In the genomic region with DNA sequence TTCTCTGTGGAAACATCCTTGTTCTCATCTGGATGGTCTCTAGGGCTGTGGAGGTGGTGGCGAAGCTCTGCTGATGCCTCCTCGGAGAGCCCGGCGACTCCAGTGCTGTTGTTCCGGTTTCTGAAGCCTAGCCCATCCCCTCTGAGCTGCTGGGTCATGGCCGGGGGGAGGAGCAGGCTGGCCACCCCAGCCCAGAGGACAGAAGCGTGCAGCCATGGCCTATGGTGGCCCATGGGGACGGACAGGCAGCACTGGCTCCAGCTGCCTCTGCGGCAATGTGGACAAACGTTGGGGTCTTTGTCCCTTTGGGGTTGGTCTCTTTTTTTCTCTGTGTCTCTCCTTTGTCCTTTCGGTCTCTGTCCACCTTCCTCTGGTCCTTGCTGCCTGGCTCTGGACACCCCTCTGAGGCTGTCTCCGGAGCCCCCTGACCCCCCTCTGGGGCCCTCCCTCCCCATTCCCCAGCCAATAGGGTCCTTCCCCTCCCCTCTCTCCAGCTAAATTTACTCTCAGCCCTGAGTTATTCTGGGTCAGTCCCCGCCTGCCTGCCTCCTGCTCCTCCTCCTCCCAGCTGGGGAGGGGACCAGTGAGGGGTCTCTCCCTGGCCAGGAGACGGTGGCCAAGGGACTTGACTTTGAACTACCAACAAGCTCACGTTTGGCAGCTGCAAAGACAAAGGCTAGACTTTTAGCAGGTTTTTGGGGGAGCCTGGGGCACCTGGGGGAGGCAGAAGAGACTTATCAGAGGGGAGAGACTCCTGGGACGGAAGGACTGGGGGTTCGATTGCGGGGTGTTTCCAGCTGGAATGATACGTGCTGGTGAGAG, we compare ENCODE assay signal across 1 cellular context.
TF ChIP-seq lines count a peak whose summit lies in the region.

A gene with protein sequence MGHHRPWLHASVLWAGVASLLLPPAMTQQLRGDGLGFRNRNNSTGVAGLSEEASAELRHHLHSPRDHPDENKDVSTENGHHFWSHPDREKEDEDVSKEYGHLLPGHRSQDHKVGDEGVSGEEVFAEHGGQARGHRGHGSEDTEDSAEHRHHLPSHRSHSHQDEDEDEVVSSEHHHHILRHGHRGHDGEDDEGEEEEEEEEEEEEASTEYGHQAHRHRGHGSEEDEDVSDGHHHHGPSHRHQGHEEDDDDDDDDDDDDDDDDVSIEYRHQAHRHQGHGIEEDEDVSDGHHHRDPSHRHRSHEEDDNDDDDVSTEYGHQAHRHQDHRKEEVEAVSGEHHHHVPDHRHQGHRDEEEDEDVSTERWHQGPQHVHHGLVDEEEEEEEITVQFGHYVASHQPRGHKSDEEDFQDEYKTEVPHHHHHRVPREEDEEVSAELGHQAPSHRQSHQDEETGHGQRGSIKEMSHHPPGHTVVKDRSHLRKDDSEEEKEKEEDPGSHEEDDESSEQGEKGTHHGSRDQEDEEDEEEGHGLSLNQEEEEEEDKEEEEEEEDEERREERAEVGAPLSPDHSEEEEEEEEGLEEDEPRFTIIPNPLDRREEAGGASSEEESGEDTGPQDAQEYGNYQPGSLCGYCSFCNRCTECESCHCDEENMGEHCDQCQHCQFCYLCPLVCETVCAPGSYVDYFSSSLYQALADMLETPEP (minus strand): TSS at position 392 of the 822 bp plus-strand sequence. CDS start 159 bp downstream, at position 233.

TF ChIP-seq in K562, 482 proteins besides CTCF, POLR2A, EP300 and RAD21 (continued from another document and continues in another):
- TF ChIP-seq ZNF407 (IDR thresholded peaks at IDR 0.05; ENCODE audit: low read depth) (peak; percentile 89), WHSC1 (IDR thresholded peaks at IDR 0.05; ENCODE audit: low read length) (no peak), ZNF778 (CRISPR knock-in tag; IDR thresholded peaks at IDR 0.05) (no peak), TGIF2 (CRISPR knock-in tag; IDR thresholded peaks at IDR 0.05) (no peak), MXI1 (IDR thresholded peaks at IDR 0.05; ENCODE audit: low read depth, low read length) (0 out of 2 replicates have a peak, but pooled peaks have one; percentile 14), GTF2E2 (tag; IDR thresholded peaks at IDR 0.05) (peak; percentile 21; the same call in 1 of the 2 replicates), NCOA1 (IDR thresholded peaks at IDR 0.05; ENCODE audit: low read depth) (peak; percentile 55; the same call in 1 of the 2 replicates), ZNF609 (CRISPR knock-in tag; IDR thresholded peaks at IDR 0.05; ENCODE audit: borderline replicate concordance) (no peak), CREM (IDR thresholded peaks at IDR 0.05; ENCODE audit: low read depth) (peak; percentile 43; the same call in 1 of the 2 replicates), ZNF584 (CRISPR knock-in tag; IDR thresholded peaks at IDR 0.05; ENCODE audit: low read depth) (0 out of 2 replicates have a peak, but pooled peaks have one; percentile 69), HES1 (IDR thresholded peaks at IDR 0.05; ENCODE audit: low read depth) (0 out of 2 replicates have a peak, but pooled peaks have one; percentile 6), DMBX1 (CRISPR knock-in tag; IDR thresholded peaks at IDR 0.05; ENCODE audit: borderline replicate concordance) (no peak), NR4A1 (CRISPR knock-in tag; IDR thresholded peaks at IDR 0.05) (no peak), NR4A1 (tag; IDR thresholded peaks at IDR 0.05) (peak; percentile 55; the same call in 1 of the 2 replicates), ZNF134 (CRISPR knock-in tag; conservative IDR thresholded peaks at IDR 0.05) (no peak), HNRNPL (IDR thresholded peaks at IDR 0.05; ENCODE audit: low read depth, low read length) (no peak), POU5F1 (IDR thresholded peaks at IDR 0.05; ENCODE audit: borderline replicate concordance, low read depth, low read length, partially characterized antibody) (no peak), CBFB (CRISPR knock-in tag; IDR thresholded peaks at IDR 0.05) (no peak), TCF7L2 (IDR thresholded peaks at IDR 0.05; ENCODE audit: low read depth, low read length) (0 out of 2 replicates have a peak, but pooled peaks have one; percentile 1), HDAC1 (IDR thresholded peaks at IDR 0.05) (peak in 1 of 2 experiments; percentile 74; a peak in 2 of 4 replicates)
- TF ChIP-seq, protein P1, sequence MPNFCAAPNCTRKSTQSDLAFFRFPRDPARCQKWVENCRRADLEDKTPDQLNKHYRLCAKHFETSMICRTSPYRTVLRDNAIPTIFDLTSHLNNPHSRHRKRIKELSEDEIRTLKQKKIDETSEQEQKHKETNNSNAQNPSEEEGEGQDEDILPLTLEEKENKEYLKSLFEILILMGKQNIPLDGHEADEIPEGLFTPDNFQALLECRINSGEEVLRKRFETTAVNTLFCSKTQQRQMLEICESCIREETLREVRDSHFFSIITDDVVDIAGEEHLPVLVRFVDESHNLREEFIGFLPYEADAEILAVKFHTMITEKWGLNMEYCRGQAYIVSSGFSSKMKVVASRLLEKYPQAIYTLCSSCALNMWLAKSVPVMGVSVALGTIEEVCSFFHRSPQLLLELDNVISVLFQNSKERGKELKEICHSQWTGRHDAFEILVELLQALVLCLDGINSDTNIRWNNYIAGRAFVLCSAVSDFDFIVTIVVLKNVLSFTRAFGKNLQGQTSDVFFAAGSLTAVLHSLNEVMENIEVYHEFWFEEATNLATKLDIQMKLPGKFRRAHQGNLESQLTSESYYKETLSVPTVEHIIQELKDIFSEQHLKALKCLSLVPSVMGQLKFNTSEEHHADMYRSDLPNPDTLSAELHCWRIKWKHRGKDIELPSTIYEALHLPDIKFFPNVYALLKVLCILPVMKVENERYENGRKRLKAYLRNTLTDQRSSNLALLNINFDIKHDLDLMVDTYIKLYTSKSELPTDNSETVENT (CRISPR knock-in tag; IDR thresholded peaks at IDR 0.05), result 0 out of 2 replicates have a peak, but pooled peaks have one; percentile 15
- TF ChIP-seq, protein P2, sequence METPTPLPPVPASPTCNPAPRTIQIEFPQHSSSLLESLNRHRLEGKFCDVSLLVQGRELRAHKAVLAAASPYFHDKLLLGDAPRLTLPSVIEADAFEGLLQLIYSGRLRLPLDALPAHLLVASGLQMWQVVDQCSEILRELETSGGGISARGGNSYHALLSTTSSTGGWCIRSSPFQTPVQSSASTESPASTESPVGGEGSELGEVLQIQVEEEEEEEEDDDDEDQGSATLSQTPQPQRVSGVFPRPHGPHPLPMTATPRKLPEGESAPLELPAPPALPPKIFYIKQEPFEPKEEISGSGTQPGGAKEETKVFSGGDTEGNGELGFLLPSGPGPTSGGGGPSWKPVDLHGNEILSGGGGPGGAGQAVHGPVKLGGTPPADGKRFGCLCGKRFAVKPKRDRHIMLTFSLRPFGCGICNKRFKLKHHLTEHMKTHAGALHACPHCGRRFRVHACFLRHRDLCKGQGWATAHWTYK (CRISPR knock-in tag; IDR thresholded peaks at IDR 0.05), result no peak
- TF ChIP-seq, protein P3, sequence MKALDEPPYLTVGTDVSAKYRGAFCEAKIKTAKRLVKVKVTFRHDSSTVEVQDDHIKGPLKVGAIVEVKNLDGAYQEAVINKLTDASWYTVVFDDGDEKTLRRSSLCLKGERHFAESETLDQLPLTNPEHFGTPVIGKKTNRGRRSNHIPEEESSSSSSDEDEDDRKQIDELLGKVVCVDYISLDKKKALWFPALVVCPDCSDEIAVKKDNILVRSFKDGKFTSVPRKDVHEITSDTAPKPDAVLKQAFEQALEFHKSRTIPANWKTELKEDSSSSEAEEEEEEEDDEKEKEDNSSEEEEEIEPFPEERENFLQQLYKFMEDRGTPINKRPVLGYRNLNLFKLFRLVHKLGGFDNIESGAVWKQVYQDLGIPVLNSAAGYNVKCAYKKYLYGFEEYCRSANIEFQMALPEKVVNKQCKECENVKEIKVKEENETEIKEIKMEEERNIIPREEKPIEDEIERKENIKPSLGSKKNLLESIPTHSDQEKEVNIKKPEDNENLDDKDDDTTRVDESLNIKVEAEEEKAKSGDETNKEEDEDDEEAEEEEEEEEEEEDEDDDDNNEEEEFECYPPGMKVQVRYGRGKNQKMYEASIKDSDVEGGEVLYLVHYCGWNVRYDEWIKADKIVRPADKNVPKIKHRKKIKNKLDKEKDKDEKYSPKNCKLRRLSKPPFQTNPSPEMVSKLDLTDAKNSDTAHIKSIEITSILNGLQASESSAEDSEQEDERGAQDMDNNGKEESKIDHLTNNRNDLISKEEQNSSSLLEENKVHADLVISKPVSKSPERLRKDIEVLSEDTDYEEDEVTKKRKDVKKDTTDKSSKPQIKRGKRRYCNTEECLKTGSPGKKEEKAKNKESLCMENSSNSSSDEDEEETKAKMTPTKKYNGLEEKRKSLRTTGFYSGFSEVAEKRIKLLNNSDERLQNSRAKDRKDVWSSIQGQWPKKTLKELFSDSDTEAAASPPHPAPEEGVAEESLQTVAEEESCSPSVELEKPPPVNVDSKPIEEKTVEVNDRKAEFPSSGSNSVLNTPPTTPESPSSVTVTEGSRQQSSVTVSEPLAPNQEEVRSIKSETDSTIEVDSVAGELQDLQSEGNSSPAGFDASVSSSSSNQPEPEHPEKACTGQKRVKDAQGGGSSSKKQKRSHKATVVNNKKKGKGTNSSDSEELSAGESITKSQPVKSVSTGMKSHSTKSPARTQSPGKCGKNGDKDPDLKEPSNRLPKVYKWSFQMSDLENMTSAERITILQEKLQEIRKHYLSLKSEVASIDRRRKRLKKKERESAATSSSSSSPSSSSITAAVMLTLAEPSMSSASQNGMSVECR (CRISPR knock-in tag; IDR thresholded peaks at IDR 0.05), result peak; percentile 68
